In the genomic region with DNA sequence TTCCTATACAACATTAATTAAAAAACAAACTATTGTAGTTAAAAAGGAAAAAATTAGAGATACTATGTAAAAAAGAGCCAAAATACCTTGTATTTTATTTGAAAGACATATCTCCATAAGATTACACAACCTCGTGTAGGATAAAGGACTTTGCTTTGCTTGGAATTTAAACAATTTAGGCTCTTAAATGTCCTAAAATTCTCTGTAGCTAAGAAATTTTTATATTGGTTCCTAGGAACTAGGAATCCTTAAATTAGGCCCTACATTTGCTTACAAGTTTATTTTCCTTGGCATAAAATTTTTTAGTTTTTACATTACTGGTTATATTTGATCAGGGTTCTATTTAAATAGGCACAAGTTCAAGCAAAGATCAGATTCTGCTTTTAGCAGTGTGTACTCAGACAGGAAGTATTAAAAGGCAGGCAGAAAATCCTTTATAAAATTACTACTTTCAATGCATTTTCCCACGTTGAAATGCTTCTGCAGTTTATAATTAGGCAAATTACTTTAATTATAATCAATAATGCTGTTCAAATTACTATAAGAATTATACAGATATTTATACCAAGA, we compare ENCODE assay signal across 35 cellular contexts. TPM values are rescaled to one million over a fixed set of nuclear protein-coding genes. Genes with fewer than 3 reads are reported as not detected.
DNase-seq lines count a peak whose midpoint lies in the region; ATAC-seq and TF ChIP-seq lines count a peak whose summit lies in the region.
"Had no signal": no experiment of that assay in that cellular context is flagged by ENCODE, and none has a peak within 500 bp of the region (broad histone marks: within the 10 kb centered on the region; RNA-seq: fewer than 3 reads in every experiment).

No MANE protein-coding gene starts in this region.

- DNase-seq in EL (peak; percentile 24), endodermal cell (no peak), mesendoderm (peak; percentile 11), hepatocyte (ENCODE audit: low spot score) (no peak), vagina (ENCODE audit: extremely low spot score in 2 of 2) (no peak)
- DNase-seq: activated CD8-positive, alpha-beta T cell treated with anti-CD3 and anti-CD28 coated beads for 36 hours; activated T-cell treated with anti-CD3 and anti-CD28 coated beads for 4 hours; CD4-positive, alpha-beta T cell; colonic mucosa; DND-41; effector memory CD4-positive, alpha-beta T cell; erythroblast; foreskin keratinocyte; H9; heart left ventricle; mammary epithelial cell; MM.1S; NCI-H1417 treated with DMSO at 0.1 percent for 48 hours; NCI-H2081; NCI-H2227 treated with DMSO at 0.1 percent for 48 hours; NCI-H526 treated with DMSO at 0.1 percent for 48 hours; nephron progenitor cell; SHP77 treated with DMSO at 0.1 percent for 48 hours; stimulated activated CD4-positive, alpha-beta T cell treated with anti-CD3 and anti-CD28 coated beads, Interleukin-2, amount 100 ng/mL, for 24 hours; stimulated activated naive CD8-positive, alpha-beta T cell treated with anti-CD3 and anti-CD28 coated beads, Interleukin-15, Interleukin-2, amounts not matched to agents 100 U/mL and 50 U/mL, for 24 hours; thyroid gland had no signal

- H3K27me3 ChIP-seq in endodermal cell (ENCODE audit: control insufficient read depth, insufficient read depth, low read length, poor library complexity, severe bottlenecking) (no peaks in the 10 kb centered on the region), mesendoderm (ENCODE audit: insufficient read depth, low read length, poor library complexity) (no peaks in the 10 kb centered on the region), hepatocyte (no peaks in the 10 kb centered on the region), vagina (no peaks in the 10 kb centered on the region)
- H3K27me3 ChIP-seq: colonic mucosa, foreskin keratinocyte, heart left ventricle, thyroid gland had no signal

- no peak overlapping the region for H2BK120ac ChIP-seq in mesendoderm (ENCODE audit: low read depth, low read length)

- no peaks in the 10 kb centered on the region for H3K27me3 Mint-ChIP-seq in endodermal cell (ENCODE audit: insufficient read depth)
- H3K27me3 Mint-ChIP-seq: activated CD8-positive, alpha-beta T cell treated with anti-CD3 and anti-CD28 coated beads for 36 hours; CD4-positive, alpha-beta T cell had no signal

- ATAC-seq in GM19351 (IDR thresholded peaks at IDR 0.05; ENCODE audit: unreplicated experiment) (no peak), GM21390 (IDR thresholded peaks at IDR 0.05; ENCODE audit: unreplicated experiment) (no peak)
- ATAC-seq: activated CD8-positive, alpha-beta T cell treated with anti-CD3 and anti-CD28 coated beads for 36 hours; activated naive CD4-positive, alpha-beta T cell treated with anti-CD3 and anti-CD28 coated beads, Interleukin-2, amount 50 U/mL, for 72 hours; foreskin keratinocyte; heart left ventricle; stimulated activated naive CD8-positive, alpha-beta T cell treated with anti-CD3 and anti-CD28 coated beads, Interleukin-15, Interleukin-2, amounts not matched to agents 100 U/mL and 50 U/mL, for 24 hours had no signal

- no peak overlapping the region for H2AFZ ChIP-seq in hepatocyte
- H2AFZ ChIP-seq: parathyroid adenoma had no signal

- peaks cover 22% of the 10 kb centered on the region for H3K36me3 Mint-ChIP-seq in endodermal cell (ENCODE audit: low read depth)
- H3K36me3 Mint-ChIP-seq: activated naive CD4-positive, alpha-beta T cell treated with anti-CD3 and anti-CD28 coated beads, Interleukin-2, amount 50 U/mL, for 72 hours had no signal

- H3K4me3 ChIP-seq in endodermal cell (ENCODE audit: low read length) (no peak overlapping the region), mesendoderm (ENCODE audit: low read length) (no peak overlapping the region), hepatocyte (no peak overlapping the region), vagina (no peak overlapping the region)
- H3K4me3 ChIP-seq: colonic mucosa, heart left ventricle, thyroid gland had no signal

- TF ChIP-seq CTCF in VCaP (conservative IDR thresholded peaks at IDR 0.05) (no peak), endodermal cell (conservative IDR thresholded peaks at IDR 0.05) (no peak), hepatocyte (IDR thresholded peaks at IDR 0.05; ENCODE audit: poor library complexity) (no peak), vagina (IDR thresholded peaks at IDR 0.05) (no peak)

- no peaks in the 10 kb centered on the region for H3K4me1 ChIP-seq in endodermal cell (ENCODE audit: control insufficient read depth, insufficient read depth, low read length)
- no peaks in the 10 kb centered on the region for H3K4me1 ChIP-seq in mesendoderm (ENCODE audit: control insufficient read depth, low read depth, low read length)
- peaks cover 18% of the 10 kb centered on the region for H3K4me1 ChIP-seq in hepatocyte (ENCODE audit: insufficient read depth)
- H3K4me1 ChIP-seq in vagina = no peaks in the 10 kb centered on the region
- H3K4me1 ChIP-seq: colonic mucosa, foreskin keratinocyte, heart left ventricle, parathyroid adenoma, thyroid gland had no signal

- H3K36me3 ChIP-seq in endodermal cell (ENCODE audit: control insufficient read depth, insufficient read depth, low read length) = peaks cover 3% of the 10 kb centered on the region
- H3K36me3 ChIP-seq in mesendoderm (ENCODE audit: control insufficient read depth, insufficient read depth, low read length) = no peaks in the 10 kb centered on the region
- no peaks in the 10 kb centered on the region for H3K36me3 ChIP-seq in hepatocyte (replicated peaks; ENCODE audit: insufficient read depth, low read depth)
- no peaks in the 10 kb centered on the region for H3K36me3 ChIP-seq in vagina
- H3K36me3 ChIP-seq: colonic mucosa, heart left ventricle, thyroid gland had no signal

- peak overlapping the region; percentile 55 for H3K27ac Mint-ChIP-seq in endodermal cell
- H3K27ac Mint-ChIP-seq: activated CD8-positive, alpha-beta T cell treated with anti-CD3 and anti-CD28 coated beads for 36 hours; activated naive CD4-positive, alpha-beta T cell treated with anti-CD3 and anti-CD28 coated beads, Interleukin-2, amount 50 U/mL, for 72 hours; activated T-helper 2 cell treated with anti-CD3 and anti-CD28 coated beads, Interferon-gamma antibody, Interleukin-2, Interleukin-4, amounts not matched to agents 10 μg/mL and 5 μg/mL and 100 μg/mL, durations not matched to agents 14 hours and 24 hours and 36 hours; CD4-positive, alpha-beta T cell; H9; nephron progenitor cell had no signal

- H2BK5ac ChIP-seq in mesendoderm (ENCODE audit: low read length) = no peak overlapping the region

- H3K4me1 Mint-ChIP-seq in endodermal cell = no peaks in the 10 kb centered on the region
- H3K4me1 Mint-ChIP-seq: nephron progenitor cell had no signal

- H3K27ac ChIP-seq in VCaP (peak overlapping the region; percentile 75), endodermal cell (ENCODE audit: low read depth, low read length) (no peak overlapping the region), mesendoderm (ENCODE audit: low read depth, low read length) (no peak overlapping the region), hepatocyte (no peak overlapping the region), vagina (no peak overlapping the region)
- H3K27ac ChIP-seq: colonic mucosa, foreskin keratinocyte, heart left ventricle, KMS-11, parathyroid adenoma, thyroid gland had no signal

- H3K4me3 Mint-ChIP-seq in endodermal cell = no peak overlapping the region
- H3K4me3 Mint-ChIP-seq: activated CD8-positive, alpha-beta T cell treated with anti-CD3 and anti-CD28 coated beads for 36 hours; CD4-positive, alpha-beta T cell; H9; nephron progenitor cell had no signal

- intact Hi-C loops in vagina (cut with DNase I) = no loop called here

- H4K20me1 ChIP-seq in hepatocyte (ENCODE audit: insufficient read depth, poor library complexity, severe bottlenecking) = no peaks in the 10 kb centered on the region

- no peak overlapping the region for H3K4ac ChIP-seq in mesendoderm (ENCODE audit: low read depth, low read length)

- H4K5ac ChIP-seq in mesendoderm (ENCODE audit: low read length) = no peak overlapping the region

- no peak overlapping the region for H2BK15ac ChIP-seq in mesendoderm (replicated peaks; ENCODE audit: low read depth)

- no peak for TF ChIP-seq POLR2A in vagina (IDR thresholded peaks at IDR 0.05)

- H3K79me1 ChIP-seq in mesendoderm (ENCODE audit: low read length) = no peaks in the 10 kb centered on the region

- H4K8ac ChIP-seq in mesendoderm (ENCODE audit: low read depth, low read length) = no peak overlapping the region

- H3K9me3 Mint-ChIP-seq in endodermal cell = no peaks in the 10 kb centered on the region
- H3K9me3 Mint-ChIP-seq: activated CD8-positive, alpha-beta T cell treated with anti-CD3 and anti-CD28 coated beads for 36 hours; activated naive CD4-positive, alpha-beta T cell treated with anti-CD3 and anti-CD28 coated beads, Interleukin-2, amount 50 U/mL, for 72 hours; activated T-helper 2 cell treated with anti-CD3 and anti-CD28 coated beads, Interferon-gamma antibody, Interleukin-2, Interleukin-4, amounts not matched to agents 10 μg/mL and 5 μg/mL and 100 μg/mL, durations not matched to agents 14 hours and 24 hours and 36 hours; CD4-positive, alpha-beta T cell; H9; nephron progenitor cell had no signal

- H3K9me3 ChIP-seq in endodermal cell (ENCODE audit: control insufficient read depth, low read length) (no peaks in the 10 kb centered on the region), hepatocyte (ENCODE audit: low read depth) (no peaks in the 10 kb centered on the region), vagina (no peaks in the 10 kb centered on the region)
- H3K9me3 ChIP-seq: colonic mucosa, heart left ventricle, thyroid gland had no signal

- H3K9ac ChIP-seq in endodermal cell (ENCODE audit: extremely low read depth, low read length, poor library complexity, severe bottlenecking) = no peak overlapping the region
- H3K9ac ChIP-seq in mesendoderm (ENCODE audit: low read length) = no peak overlapping the region
- H3K9ac ChIP-seq: KMS-11, parathyroid adenoma had no signal

- H3K56ac ChIP-seq in mesendoderm (ENCODE audit: low read length) = no peak overlapping the region

- H2AK5ac ChIP-seq in mesendoderm (ENCODE audit: low read length) = no peak overlapping the region

- H3K4me2 ChIP-seq in mesendoderm (ENCODE audit: low read length) = no peak overlapping the region
- no peak overlapping the region for H3K4me2 ChIP-seq in hepatocyte
- H3K4me2 ChIP-seq: KMS-11 had no signal

- H3K9me2 ChIP-seq in hepatocyte (replicated peaks; ENCODE audit: insufficient read depth) = no peaks in the 10 kb centered on the region

- H3K18ac ChIP-seq in mesendoderm (ENCODE audit: low read length) = no peak overlapping the region

- H3K79me2 ChIP-seq in mesendoderm (ENCODE audit: control insufficient read depth, insufficient read depth, low read length) (no peaks in the 10 kb centered on the region), hepatocyte (peaks cover 5% of the 10 kb centered on the region)
- H3K79me2 ChIP-seq: parathyroid adenoma had no signal

- 71% methylated on average over 1 of the region's 2 CpGs; no CpG with 5 or more reads in 1 of the 2 experiments for WGBS in endodermal cell (ENCODE audit: insufficient coverage in 1 of 2, insufficient read length in 1 of 2), 2 experiments
- no CpG with 5 or more reads among the region's 2 CpGs for WGBS in mesendoderm (ENCODE audit: extremely low coverage, insufficient coverage, low lambda C conversion rate)
- WGBS in hepatocyte (ENCODE audit: low lambda C conversion rate, missing lambda C conversion rate) = 22% methylated on average over 2 of the region's 2 CpGs

- H3K23ac ChIP-seq in mesendoderm (ENCODE audit: low read length) = no peak overlapping the region

RNA-seq across cellular contexts. Expression of gene ANGPTL3, which starts 3.4 kb away (rescaled TPM):
- total RNA-seq in endodermal cell (not detected), hepatocyte (81.8 and 88.6 TPM in 2 replicates), vagina (not detected)
- polyA plus RNA-seq in endodermal cell (2013, experiment 1 of 2) = not detected
- not detected for polyA plus RNA-seq in endodermal cell (2013, experiment 2 of 2)
- not detected for polyA plus RNA-seq in mesendoderm (2013, experiment 1 of 2)
- polyA plus RNA-seq in mesendoderm (2013, experiment 2 of 2) = not detected
- polyA plus RNA-seq in hepatocyte = 23.8 and 42.2 TPM in 2 replicates
- total RNA-seq: activated CD8-positive, alpha-beta T cell treated with anti-CD3 and anti-CD28 coated beads for 36 hours; activated naive CD4-positive, alpha-beta T cell treated with anti-CD3 and anti-CD28 coated beads, Interleukin-2, amount 50 U/mL, for 72 hours; activated T-helper 2 cell treated with anti-CD3 and anti-CD28 coated beads, Interferon-gamma antibody, Interleukin-2, Interleukin-4, amounts not matched to agents 10 μg/mL and 5 μg/mL and 100 μg/mL, durations not matched to agents 14 hours and 24 hours and 36 hours; bronchial epithelial cell; CD4-positive, alpha-beta T cell; foreskin keratinocyte; H9; heart left ventricle; mammary epithelial cell; T-helper 2 cell treated with Interferon-gamma antibody and Interleukin-4, amounts not matched to agents 100 ng/mL and 5 ng/mL, for 36 hours; thyroid gland had no signal
- polyA plus RNA-seq: foreskin keratinocyte, heart left ventricle, mammary epithelial cell had no signal

Comparison
In these comparisons a context has a peak if more than half of its experiments do, and no peak if none do; other contexts are left out.
1. DNase-seq: peak in EL (single experiment) and mesendoderm (single experiment); none in endodermal cell (single experiment), hepatocyte (single experiment) and vagina (0 of 2).
2. RNA of gene ANGPTL3, which starts 3.4 kb away (total RNA-seq): 81.8 to 88.6 TPM in hepatocyte; not detected in endodermal cell and not detected in vagina (single experiment); every median in the first group is over 10 times any median in the second.